12 cellular contexts compared by ENCODE assay signal in genomic region chr16:88005148-88005547, GRCh38. TPM values are rescaled to one million over a fixed set of nuclear protein-coding genes. Genes with fewer than 3 reads are reported as not detected.
DNase-seq lines count a peak whose midpoint lies in the region; ATAC-seq, FAIRE-seq and TF ChIP-seq lines count a peak whose summit lies in the region.
"Had no signal": no experiment of that assay in that cellular context is flagged by ENCODE, and none has a peak within 500 bp of the region (broad histone marks: within the 10 kb centered on the region; RNA-seq: fewer than 3 reads in every experiment).

No MANE protein-coding gene starts in this region.

- H3K27ac ChIP-seq in 22Rv1 (no peak overlapping the region), transverse colon (no peak overlapping the region)

- WGBS in transverse colon (ENCODE audit: low coverage in 1 of 2), 2 donors: 86% methylated on average over 9 of the region's 9 CpGs; no CpG with 5 or more reads in 1 of the 2 donors

- H3K9me3 ChIP-seq in transverse colon: no peaks in the 10 kb centered on the region

- H3K4me1 ChIP-seq in transverse colon: no peaks in the 10 kb centered on the region

- no peak overlapping the region for H3K4me3 ChIP-seq in transverse colon

- TF ChIP-seq POLR2A in GM12891 (IDR thresholded peaks at IDR 0.05; ENCODE audit: low read depth, low read length): no peak
- no peak for TF ChIP-seq POLR2A in GM18505 (IDR thresholded peaks at IDR 0.05; ENCODE audit: borderline replicate concordance, extremely low read depth, insufficient read depth, insufficient read length)
- TF ChIP-seq POLR2A in transverse colon (IDR thresholded peaks at IDR 0.05): no peak

- DNase-seq in GM12891 (ENCODE audit: insufficient read length, low spot score) (no peak), SKM-1 treated with dmso at 0.1 percent for 144 hours (lab: John Stamatoyannopoulos, UW; ENCODE audit: unreplicated experiment) (peak; percentile 86), iPS-NIHi7 (ENCODE audit: extremely low spot score) (peak; percentile 63), transverse colon (no peak), superior temporal gyrus (ENCODE audit: extremely low spot score) (no peak)
- DNase-seq: activated CD8-positive, alpha-beta memory T cell treated with anti-CD3 and anti-CD28 coated beads, Interleukin-2, amount 10 ng/mL, durations not matched to agents 7 days and 5 days; COR-L47; NCI-H1048 had no signal

- no peak for TF ChIP-seq EP300 in transverse colon (IDR thresholded peaks at IDR 0.05; ENCODE audit: low read depth)

- FAIRE-seq in GM12891 (lab: Jason Lieb, UNC): no peak
- FAIRE-seq: bronchial epithelial cell had no signal

- no peaks in the 10 kb centered on the region for H3K27me3 ChIP-seq in transverse colon

- intact Hi-C loops in transverse colon (cut with DNase I; ENCODE audit: low total_unique reads): no loop called here

- H3K36me3 ChIP-seq in transverse colon: peaks cover 0 to 11% (median 3%) of the 10 kb centered on the region in 4 donors

- TF ChIP-seq CTCF in 22Rv1 (IDR thresholded peaks at IDR 0.05) (peak; percentile 21; the same call in 1 of the 2 replicates), transverse colon (IDR thresholded peaks at IDR 0.05) (peak in 1 of 5 experiments; percentile 5)

- no peak for ATAC-seq in GM18505 (IDR thresholded peaks at IDR 0.05; ENCODE audit: unreplicated experiment)
- ATAC-seq in HG03439 (IDR thresholded peaks at IDR 0.05; ENCODE audit: unreplicated experiment): no peak
- ATAC-seq: activated CD8-positive, alpha-beta memory T cell treated with anti-CD3 and anti-CD28 coated beads, Interleukin-2, amount 10 ng/mL, durations not matched to agents 7 days and 5 days had no signal

- in situ Hi-C loops in transverse colon (cut with MboI; ENCODE audit: low pct_ligation_motif_present in 1 of 4, low pct_unique_long_range_greater_than_20kb in 1 of 4, low sequenced_read_pairs in 3 of 4): no loop called here

TF ChIP-seq in GM12891, 5 proteins besides CTCF, POLR2A, EP300 and RAD21:
- TF ChIP-seq TAF1 (IDR thresholded peaks at IDR 0.05; ENCODE audit: low read depth, low read length) (no peak), POU2F2 (IDR thresholded peaks at IDR 0.05; ENCODE audit: low read depth, low read length) (no peak), SPI1 (IDR thresholded peaks at IDR 0.05; ENCODE audit: low read depth, low read length) (peak; percentile 33; the same call in 1 of the 2 replicates)
TF ChIP-seq in GM12891: peak in this region for 1.

RNA-seq across cellular contexts. Expression of gene BANP, which starts 53.9 kb away (rescaled TPM):
- polyA plus RNA-seq in GM12891 (2012; ENCODE audit: low read depth, missing spikeins): 11.9 TPM
- 10 to 100 TPM; 15.3 to 25.1 (median 18.7) TPM for total RNA-seq in transverse colon

Comparison
In these comparisons a context has a peak if more than half of its experiments do, and no peak if none do; other contexts are left out.
1. DNase-seq: peak in SKM-1 treated with dmso at 0.1 percent for 144 hours (single experiment) and iPS-NIHi7 (single experiment); none in GM12891 (single experiment), transverse colon (single experiment) and superior temporal gyrus (single experiment).